ENCODE assay signal across 8 cellular contexts in the genomic region with DNA sequence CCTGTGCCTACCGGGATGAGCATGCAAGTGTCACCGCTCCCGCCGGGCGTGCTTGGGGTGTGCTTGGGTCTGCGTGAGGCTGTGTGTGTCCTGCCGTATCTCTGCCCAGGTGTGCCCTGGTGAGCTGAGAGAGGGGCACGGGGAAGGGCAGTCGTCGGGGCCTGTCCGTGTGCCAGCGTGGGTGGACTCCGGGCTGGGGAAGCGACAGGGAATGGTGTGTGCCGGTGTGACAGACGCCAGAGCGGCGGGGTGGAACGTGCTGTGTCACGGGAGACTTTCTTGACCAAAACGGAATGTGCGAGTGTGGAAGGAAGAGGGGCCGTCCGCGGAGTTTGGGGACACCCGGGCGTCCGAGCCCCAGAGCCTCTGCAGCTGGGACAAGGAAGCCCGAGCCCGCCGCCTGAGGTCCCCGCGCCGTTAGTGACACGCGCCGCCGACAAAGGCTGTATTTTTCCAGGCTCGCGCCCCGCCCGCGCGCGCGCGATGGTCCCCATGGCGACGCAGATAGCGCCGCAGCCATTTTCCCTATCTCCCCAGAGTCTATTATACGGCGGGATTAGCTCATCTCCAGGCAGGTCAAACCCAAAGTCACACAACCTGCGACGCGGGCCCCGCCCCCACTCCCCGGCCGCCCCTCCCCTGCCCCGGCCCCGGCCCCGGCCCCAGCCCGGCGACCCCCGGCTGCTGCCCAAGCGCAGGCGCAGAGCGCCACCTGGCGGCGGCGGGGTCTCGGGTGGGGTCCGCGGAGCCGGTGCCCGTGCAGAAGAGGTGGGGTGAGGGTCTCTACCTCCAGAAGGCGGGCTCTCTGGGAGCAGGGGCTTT. TPM values are rescaled to one million over a fixed set of nuclear protein-coding genes. Genes with fewer than 3 reads are reported as not detected.
DNase-seq lines count a peak whose midpoint lies in the region; ATAC-seq, FAIRE-seq and TF ChIP-seq lines count a peak whose summit lies in the region.

No MANE protein-coding gene starts in this region.

- H3K27ac ChIP-seq in astrocyte (ENCODE audit: low read depth, low read length) (no peak overlapping the region), iPS-18a (ENCODE audit: low read length) (no peak overlapping the region), small intestine (ENCODE audit: low read depth in 1 of 2, low read length in 1 of 2) (no peak overlapping the region)

- WGBS in small intestine, 3 donors, result 4 to 6% (median 4%) methylated on average over 74 to 77 of the region's 77 CpGs

- ATAC-seq in HG03139 (IDR thresholded peaks at IDR 0.05; ENCODE audit: unreplicated experiment) (no peak), GM18505 (IDR thresholded peaks at IDR 0.05; ENCODE audit: unreplicated experiment) (no peak)

- H3K4me3 ChIP-seq in astrocyte (ENCODE audit: insufficient read depth, low read depth, low read length) (peak overlapping the region; percentile 57), iPS-18a (ENCODE audit: low read length) (peak overlapping the region; percentile 53), small intestine (ENCODE audit: low read depth in 1 of 2, low read length in 2 of 2) (peak overlapping the region; percentile 9 to 50)

- TF ChIP-seq POLR2A in GM18505 (IDR thresholded peaks at IDR 0.05; ENCODE audit: borderline replicate concordance, extremely low read depth, insufficient read depth, insufficient read length), result no peak

- peak overlapping the region; percentile 76 for H3K4me3 Mint-ChIP-seq in T-helper 2 cell treated with Interferon-gamma antibody and Interleukin-4, amounts not matched to agents 5 μg/mL and 100 μg/mL, for 36 hours
- H3K4me3 Mint-ChIP-seq in astrocyte (ENCODE audit: unreplicated experiment), result peak overlapping the region; percentile 78

- H3K36me3 ChIP-seq in astrocyte (ENCODE audit: insufficient read depth, low read length), result no peaks in the 10 kb centered on the region
- H3K36me3 ChIP-seq in iPS-18a (ENCODE audit: control insufficient read depth, low read depth, low read length), result no peaks in the 10 kb centered on the region
- H3K36me3 ChIP-seq in small intestine (ENCODE audit: control insufficient read depth in 2 of 2, insufficient read depth in 2 of 2, low read length in 2 of 2), result no peaks in the 10 kb centered on the region

- no peak overlapping the region for H3K27ac Mint-ChIP-seq in T-helper 2 cell treated with Interferon-gamma antibody and Interleukin-4, amounts not matched to agents 5 μg/mL and 100 μg/mL, for 36 hours
- H3K27ac Mint-ChIP-seq in astrocyte (ENCODE audit: unreplicated experiment), result no peak overlapping the region

- H3K27me3 Mint-ChIP-seq in T-helper 2 cell treated with Interferon-gamma antibody and Interleukin-4, amounts not matched to agents 5 μg/mL and 100 μg/mL, for 36 hours (ENCODE audit: low read depth), result peaks cover 65% of the 10 kb centered on the region
- H3K27me3 Mint-ChIP-seq in astrocyte (ENCODE audit: low read depth, unreplicated experiment), result peaks cover 75% of the 10 kb centered on the region

- no peaks in the 10 kb centered on the region for H3K4me1 Mint-ChIP-seq in T-helper 2 cell treated with Interferon-gamma antibody and Interleukin-4, amounts not matched to agents 5 μg/mL and 100 μg/mL, for 36 hours (ENCODE audit: low read depth)
- no peaks in the 10 kb centered on the region for H3K4me1 Mint-ChIP-seq in astrocyte (ENCODE audit: low read depth, unreplicated experiment)

- no peak overlapping the region for H3K9ac ChIP-seq in astrocyte (ENCODE audit: low read length)
- no peak overlapping the region for H3K9ac ChIP-seq in iPS-18a (ENCODE audit: low read length)

- peak overlapping the region; percentile 84 for H3K4me2 ChIP-seq in astrocyte (ENCODE audit: low read length)

- peak; percentile 26 for TF ChIP-seq CTCF in astrocyte (IDR thresholded peaks at IDR 0.05; ENCODE audit: insufficient read depth, low read depth, low read length)

- no peaks in the 10 kb centered on the region for H3K9me3 Mint-ChIP-seq in T-helper 2 cell treated with Interferon-gamma antibody and Interleukin-4, amounts not matched to agents 5 μg/mL and 100 μg/mL, for 36 hours
- H3K9me3 Mint-ChIP-seq in astrocyte (ENCODE audit: unreplicated experiment), result peaks cover 11% of the 10 kb centered on the region

- H3K9me3 ChIP-seq in astrocyte (ENCODE audit: insufficient read depth, low read depth, low read length) (peaks cover 6% of the 10 kb centered on the region), iPS-18a (ENCODE audit: control insufficient read depth, low read depth, low read length) (no peaks in the 10 kb centered on the region), small intestine (ENCODE audit: control insufficient read depth, low read depth) (no peaks in the 10 kb centered on the region)

- DNase-seq in GM03348 (ENCODE audit: low spot score) (peak; percentile 83), NCI-H1436 (lab: John Stamatoyannopoulos, UW) (peak; percentile 81), astrocyte (ENCODE audit: low read depth) (no peak), small intestine (peak; percentile 47)
- peak; percentile 68 for DNase-seq in T-helper 2 cell treated with Interferon-gamma antibody and Interleukin-4, amounts not matched to agents 5 μg/mL and 100 μg/mL, for 36 hours (ENCODE audit: low spot score)

- H4K20me1 ChIP-seq in astrocyte (ENCODE audit: insufficient read depth, low read length), result peaks cover 22% of the 10 kb centered on the region

- peak overlapping the region; percentile 63 for H2AFZ ChIP-seq in astrocyte (ENCODE audit: low read depth, low read length)

- no peaks in the 10 kb centered on the region for H3K79me2 ChIP-seq in astrocyte (ENCODE audit: insufficient read depth, low read length)

- no peaks in the 10 kb centered on the region for H3K36me3 Mint-ChIP-seq in T-helper 2 cell treated with Interferon-gamma antibody and Interleukin-4, amounts not matched to agents 5 μg/mL and 100 μg/mL, for 36 hours (ENCODE audit: low read depth)
- peaks cover 3% of the 10 kb centered on the region for H3K36me3 Mint-ChIP-seq in astrocyte (ENCODE audit: low read depth, unreplicated experiment)

- H3K4me1 ChIP-seq in astrocyte (ENCODE audit: insufficient read depth, low read length) (peaks cover 5% of the 10 kb centered on the region), iPS-18a (ENCODE audit: control insufficient read depth, low read depth, low read length) (peaks cover 6% of the 10 kb centered on the region), small intestine (ENCODE audit: control insufficient read depth in 2 of 2, insufficient read depth in 1 of 2, low read depth in 1 of 2, low read length in 1 of 2) (no peaks in the 10 kb centered on the region)

- peaks cover 59% of the 10 kb centered on the region for H3K27me3 ChIP-seq in astrocyte (ENCODE audit: insufficient read depth, low read length)
- H3K27me3 ChIP-seq in iPS-18a (ENCODE audit: control insufficient read depth, insufficient read depth, low read length), result peaks cover 71% of the 10 kb centered on the region
- H3K27me3 ChIP-seq in small intestine (ENCODE audit: control insufficient read depth in 2 of 2, insufficient read depth in 2 of 2, low read length in 2 of 2), result peaks cover 15 to 44% of the 10 kb centered on the region in 2 donors

- no peak for FAIRE-seq in astrocyte (lab: Jason Lieb, UNC)
- no peak for FAIRE-seq in small intestine (lab: Jason Lieb, UNC)

RNA-seq across cellular contexts. Expression of a gene that starts 4.5 kb away (rescaled TPM):
- 0.58 and 1.7 TPM in 2 replicates for total RNA-seq in astrocyte
- 10 to 100 TPM in 1 of 3 donors, 1 to 10 TPM in 1, under 1 TPM in 1; 0.67 to 15.2 (median 1.1) TPM for polyA plus RNA-seq in small intestine

RNA-seq across cellular contexts. Expression of a gene that starts 30.8 kb away (rescaled TPM):
- not detected in 2 replicates for total RNA-seq in astrocyte
- polyA plus RNA-seq in small intestine, result not detected
